Comparison of ENCODE assay signal across 8 cellular contexts in the genomic region with DNA sequence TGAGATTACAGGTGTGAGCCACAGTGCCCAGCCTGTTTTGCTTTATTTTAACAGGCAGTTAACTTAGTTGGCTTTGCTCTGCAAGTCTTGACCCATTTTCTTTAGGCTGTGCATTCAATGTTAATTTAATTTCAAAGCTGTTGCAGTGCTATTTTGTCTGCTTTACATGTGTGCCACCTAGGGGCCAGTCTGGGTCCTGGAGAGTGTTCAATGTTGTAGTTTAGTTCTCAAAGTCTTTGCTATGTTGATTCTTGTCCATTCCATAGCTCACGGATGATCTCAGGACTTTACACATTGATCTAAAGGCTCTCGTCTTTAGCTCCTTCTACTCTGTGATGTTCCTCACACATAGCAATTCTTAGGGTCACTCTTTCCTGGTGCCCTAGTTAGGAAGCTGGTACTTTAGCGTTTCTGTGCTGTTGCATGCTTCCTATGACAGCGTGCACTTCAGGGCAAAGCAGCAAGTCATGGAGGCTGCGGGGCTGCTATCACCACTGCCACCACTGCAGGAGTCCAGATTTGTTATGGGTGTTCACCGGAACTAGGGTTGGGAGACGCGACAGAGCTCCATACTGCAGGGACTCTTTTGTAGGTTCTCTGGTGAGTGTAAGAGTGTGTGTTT. TPM values are rescaled to one million over a fixed set of nuclear protein-coding genes. Genes with fewer than 3 reads are reported as not detected.
DNase-seq lines count a peak whose midpoint lies in the region; ATAC-seq and TF ChIP-seq lines count a peak whose summit lies in the region.

No MANE protein-coding gene starts in this region.

- ATAC-seq in HG03135 (IDR thresholded peaks at IDR 0.05; ENCODE audit: unreplicated experiment) (peak; percentile 67), left cardiac atrium (no peak)
- no peak for ATAC-seq in activated CD4-positive, CD25-positive, alpha-beta regulatory T cell treated with anti-CD3 and anti-CD28 coated beads, Interleukin-2, amount 50 U/mL, for 24 hours

- CTCF ChIA-PET in A673 (lab: Charles Lee): interaction anchor here (0.6 to 1.1 kb wide), 5 partner anchors 14 to 242 kb away, joined by 3 to 5 read pairs (median 4); no protein-coding TSS in a partner anchor

- H3K4me3 ChIP-seq in A673 (ENCODE audit: low read depth, low read length, poor library complexity, severe bottlenecking): no peak overlapping the region

- peak; percentile 71 for TF ChIP-seq CTCF in A673 (conservative IDR thresholded peaks at IDR 0.05; ENCODE audit: low read depth, low read length)

- no TSS peak for BruUV-seq in A673 (replicated peaks; lab: Mats Ljungman, UMichigan)

- no peaks in the 10 kb centered on the region for H3K4me1 ChIP-seq in A673 (ENCODE audit: insufficient read depth, low read length, poor library complexity, severe bottlenecking)

- peak; percentile 61 for DNase-seq in A673 (ENCODE audit: low spot score)
- DNase-seq in GM03348 (ENCODE audit: low spot score): peak; percentile 72
- DNase-seq in T-helper 1 cell: peak in 3 of 5 donors; percentile 5 to 28 (median 23)
- DNase-seq in epidermal melanocyte (ENCODE audit: insufficient read length, low spot score): peak; percentile 28
- DNase-seq in renal cortical epithelial cell (ENCODE audit: low read depth): peak; percentile 59
- no peak for DNase-seq in left cardiac atrium

- POLR2A ChIA-PET in A673 (lab: Charles Lee; ENCODE audit: low non-redundant PET): no interaction called here

- intact Hi-C loops in A673 (cut with micrococcal nuclease; ENCODE audit: unreplicated experiment): loop anchor here (2.0 kb wide), 1 partner anchor 210 kb away; no protein-coding TSS in a partner anchor
- intact Hi-C loops in left cardiac atrium (cut with DNase I): no loop called here

- H3K36me3 ChIP-seq in A673 (ENCODE audit: insufficient read depth, low read length, poor library complexity, severe bottlenecking): no peaks in the 10 kb centered on the region

- H3K9me3 ChIP-seq in A673 (ENCODE audit: low read depth, low read length, poor library complexity, severe bottlenecking): no peaks in the 10 kb centered on the region

- no peaks in the 10 kb centered on the region for H3K27me3 ChIP-seq in A673 (replicated peaks; ENCODE audit: insufficient read depth, low read depth, low read length, poor library complexity)

- H3K27ac ChIP-seq in A673 (ENCODE audit: low read depth, low read length, poor library complexity, severe bottlenecking): no peak overlapping the region

RNA-seq across cellular contexts. Expression of a gene that starts 16.4 kb away (rescaled TPM):
- total RNA-seq in A673 (2021) (10.2 and 15.6 TPM in 2 replicates), renal cortical epithelial cell (0.45 and 0.87 TPM in 2 replicates), left cardiac atrium (under 1 TPM in 1 of 2 donors, not detected in 1; 0.05 TPM)
